In genomic region chr16:336269-336668, GRCh38 we compare ENCODE assay signal across 19 cellular contexts. TPM values are rescaled to one million over a fixed set of nuclear protein-coding genes. Genes with fewer than 3 reads are reported as not detected.
DNase-seq lines count a peak whose midpoint lies in the region; ATAC-seq, FAIRE-seq and TF ChIP-seq lines count a peak whose summit lies in the region.
"Had no signal": no experiment of that assay in that cellular context is flagged by ENCODE, and none has a peak within 500 bp of the region (broad histone marks: within the 10 kb centered on the region; RNA-seq: fewer than 3 reads in every experiment).

No MANE protein-coding gene starts in this region.

- peaks cover 64 to 80% (median 66%) of the 10 kb centered on the region in 3 donors for H3K4me1 Mint-ChIP-seq in CD8-positive, alpha-beta memory T cell
- H3K4me1 Mint-ChIP-seq in natural killer cell treated with Interleukin-12 subunit alpha and Interleukin-12 subunit beta and Interleukin-15 and Interleukin-18, amount 100 ng/mL, for 72 hours (ENCODE audit: low read depth in 2 of 2), result peaks cover 57 to 58% of the 10 kb centered on the region in 2 donors

- H3K9me3 ChIP-seq in BLaER1 (no peaks in the 10 kb centered on the region), K562 (replicated peaks; ENCODE audit: control insufficient read depth, insufficient read depth, low read depth, low read length) (0 out of 2 replicates have a peak, but pooled peaks cover 1% of the 10 kb centered on the region), adrenal gland (replicated peaks in 1 of 3) (no peaks in the 10 kb centered on the region)
- H3K9me3 ChIP-seq in CD8-positive, alpha-beta memory T cell (ENCODE audit: low read length), result no peaks in the 10 kb centered on the region

- H3K27me3 ChIP-seq in BLaER1 (no peaks in the 10 kb centered on the region), K562 (ENCODE audit: control insufficient read depth in 2 of 2, insufficient read depth in 2 of 2, low read length in 2 of 2) (no peaks in the 10 kb centered on the region), adrenal gland (no peaks in the 10 kb centered on the region)
- H3K27me3 ChIP-seq in CD8-positive, alpha-beta memory T cell (ENCODE audit: insufficient read depth, low read length, poor library complexity, severe bottlenecking), result no peaks in the 10 kb centered on the region

- H3K27ac ChIP-seq in BLaER1 (no peak overlapping the region), K562 (ENCODE audit: extremely low read depth, low read depth, low read length) (peak overlapping the region; percentile 43; the same call in 1 of the 3 replicates), adrenal gland (no peak overlapping the region)
- H3K27ac ChIP-seq in CD8-positive, alpha-beta memory T cell (ENCODE audit: low read depth, low read length), result no peak overlapping the region

- peaks cover 5% of the 10 kb centered on the region for H3K9me1 ChIP-seq in K562 (ENCODE audit: control insufficient read depth, insufficient read depth, low read length)

- peak; percentile 25 for ATAC-seq in K562
- ATAC-seq in natural killer cell treated with Interleukin-12 subunit alpha and Interleukin-12 subunit beta and Interleukin-15 and Interleukin-18, amount 100 ng/mL, for 72 hours, result no peak
- ATAC-seq in HG02840 (IDR thresholded peaks at IDR 0.05; ENCODE audit: low FRiP score, unreplicated experiment), result no peak
- no peak for ATAC-seq in HG03045 (IDR thresholded peaks at IDR 0.05; ENCODE audit: unreplicated experiment)
- no peak for ATAC-seq in GM18867 (IDR thresholded peaks at IDR 0.05; ENCODE audit: unreplicated experiment)

- no peaks in the 10 kb centered on the region for H3K9me3 Mint-ChIP-seq in CD8-positive, alpha-beta memory T cell
- H3K9me3 Mint-ChIP-seq in natural killer cell treated with Interleukin-12 subunit alpha and Interleukin-12 subunit beta and Interleukin-15 and Interleukin-18, amount 100 ng/mL, for 72 hours, result no peaks in the 10 kb centered on the region

- TF ChIP-seq EP300 in K562 (IDR thresholded peaks at IDR 0.05; ENCODE audit: low read length), result no peak

- CTCF ChIA-PET in CD8-positive, alpha-beta memory T cell (lab: Charles Lee), result interaction anchor here (0.9 to 2.1 kb wide), 4 partner anchors 12 to 240 kb away, joined by 3 to 5 read pairs (median 4); no protein-coding TSS in a partner anchor
- CTCF ChIA-PET in K562 (lab: Yijun Ruan, JAX; ENCODE audit: low intra/inter-chr PET ratio), result no interaction called here

- H3K4me1 ChIP-seq in BLaER1 (peaks cover 51% of the 10 kb centered on the region), K562 (replicated peaks in 1 of 2; ENCODE audit: control insufficient read depth in 2 of 2, insufficient read depth in 2 of 2, low read length in 2 of 2) (peaks cover 45 to 55% of the 10 kb centered on the region in 2 experiments), adrenal gland (replicated peaks in 1 of 2) (peaks cover 0 to 6% of the 10 kb centered on the region in 2 donors)
- H3K4me1 ChIP-seq in CD8-positive, alpha-beta memory T cell (ENCODE audit: insufficient read depth, low read length), result peaks cover 71% of the 10 kb centered on the region

- H3K4me2 ChIP-seq in BLaER1, result peak overlapping the region; percentile 19; the same call in 1 of the 2 replicates
- peak overlapping the region; percentile 57 for H3K4me2 ChIP-seq in K562 (ENCODE audit: insufficient read depth, low read length)

- H2AFZ ChIP-seq in K562 (ENCODE audit: low read depth, low read length), result no peak overlapping the region

- H4K20me1 ChIP-seq in BLaER1, result peaks cover 100% of the 10 kb centered on the region
- peaks cover 43% of the 10 kb centered on the region for H4K20me1 ChIP-seq in K562 (replicated peaks; ENCODE audit: control insufficient read depth, insufficient read depth, low read length)

- H3K9ac ChIP-seq in BLaER1, result no peak overlapping the region
- H3K9ac ChIP-seq in K562 (ENCODE audit: insufficient read depth in 1 of 2, low read depth in 2 of 2, low read length in 2 of 2), result 0 out of 4 replicates have a peak overlapping the region, but pooled peaks of 1 of the 2 experiments have one; percentile 37

- peaks cover 98% of the 10 kb centered on the region for H3K79me2 ChIP-seq in K562 (ENCODE audit: control insufficient read depth, insufficient read depth, low read length)

- H3K36me3 ChIP-seq in BLaER1 (peaks cover 23% of the 10 kb centered on the region), K562 (ENCODE audit: control insufficient read depth, insufficient read depth, low read length) (peaks cover 5% of the 10 kb centered on the region; the same call in 2 of the 3 replicates), adrenal gland (replicated peaks in 1 of 2) (no peaks in the 10 kb centered on the region)
- no peaks in the 10 kb centered on the region for H3K36me3 ChIP-seq in CD8-positive, alpha-beta memory T cell (ENCODE audit: insufficient read depth, low read length)

- peak overlapping the region in 5 of 8 donors; percentile 23 to 71 (median 45) for H3K27ac Mint-ChIP-seq in CD8-positive, alpha-beta memory T cell
- peak overlapping the region; percentile 7 to 38 for H3K27ac Mint-ChIP-seq in natural killer cell treated with Interleukin-12 subunit alpha and Interleukin-12 subunit beta and Interleukin-15 and Interleukin-18, amount 100 ng/mL, for 72 hours

- TF ChIP-seq CTCF in K562 (IDR thresholded peaks at IDR 0.05 in 2 of 3, conservative IDR thresholded peaks at IDR 0.05 in 1 of 3; ENCODE audit: insufficient read depth in 2 of 3, low read depth in 1 of 3, low read length in 3 of 3) (no peak), adrenal gland (IDR thresholded peaks at IDR 0.05) (no peak)

- peaks cover 0 to 9% (median 1%) of the 10 kb centered on the region in 3 donors for H3K36me3 Mint-ChIP-seq in CD8-positive, alpha-beta memory T cell
- H3K36me3 Mint-ChIP-seq in natural killer cell treated with Interleukin-12 subunit alpha and Interleukin-12 subunit beta and Interleukin-15 and Interleukin-18, amount 100 ng/mL, for 72 hours, result no peaks in the 10 kb centered on the region

- 49% methylated on average over 11 of the region's 11 CpGs for WGBS in K562 (ENCODE audit: insufficient coverage, low coverage, missing lambda C conversion rate)
- WGBS in adrenal gland, 4 donors, result 80 to 86% (median 82%) methylated on average over 11 of the region's 11 CpGs

- TF ChIP-seq RAD21 in K562 (CRISPR knock-in tag; conservative IDR thresholded peaks at IDR 0.05 in 1 of 2, IDR thresholded peaks at IDR 0.05 in 1 of 2), result no peak

- in situ Hi-C loops in K562 (cut with MboI), result no loop called here

- POLR2A ChIA-PET in CD8-positive, alpha-beta memory T cell (lab: Charles Lee), result no interaction called here
- POLR2A ChIA-PET in K562 (lab: Yijun Ruan, JAX), result interaction anchor here (0.6 to 3.0 kb wide), 4 partner anchors 10 to 45 kb away, joined by 3 to 22 read pairs (median 10); partner anchors contain the start of gene AXIN1

- no peaks in the 10 kb centered on the region for H3K27me3 Mint-ChIP-seq in CD8-positive, alpha-beta memory T cell
- no peaks in the 10 kb centered on the region for H3K27me3 Mint-ChIP-seq in natural killer cell treated with Interleukin-12 subunit alpha and Interleukin-12 subunit beta and Interleukin-15 and Interleukin-18, amount 100 ng/mL, for 72 hours

- TF ChIP-seq POLR2A in K562 (conservative IDR thresholded peaks at IDR 0.05), result no peak
- TF ChIP-seq POLR2A in adrenal gland (IDR thresholded peaks at IDR 0.05), result no peak

- DNase-seq in CD8-positive, alpha-beta memory T cell, result no peak
- DNase-seq in K562 (ENCODE audit: extremely low read depth in 1 of 4, low spot score in 3 of 4) (no peak), adrenal gland (no peak)
- no peak for DNase-seq in natural killer cell treated with Interleukin-12 subunit alpha and Interleukin-12 subunit beta and Interleukin-15 and Interleukin-18, amount 100 ng/mL, for 72 hours (ENCODE audit: low spot score)
- DNase-seq: COR-L47, DMS153, HCEC 1CT, KBM-7, NCI-H1105 treated with DMSO at 0.1 percent for 48 hours, NCI-H1930, NCI-H2171 treated with DMSO at 0.1 percent for 48 hours, NCI-H774 had no signal

- FAIRE-seq in K562 (lab: Jason Lieb, UNC), result peak; percentile 69
- FAIRE-seq: GM18507 had no signal

- H3K4me3 ChIP-seq in BLaER1, result no peak overlapping the region
- no peak overlapping the region for H3K4me3 ChIP-seq in CD8-positive, alpha-beta memory T cell (ENCODE audit: low read length)
- H3K4me3 ChIP-seq in K562, result no peak overlapping the region
- H3K4me3 ChIP-seq in adrenal gland, result no peak overlapping the region

- no TSS peak for BruUV-seq in K562 (replicated peaks; lab: Mats Ljungman, UMichigan)

- peak overlapping the region in 1 of 7 donors; percentile 12 for H3K4me3 Mint-ChIP-seq in CD8-positive, alpha-beta memory T cell
- H3K4me3 Mint-ChIP-seq in natural killer cell treated with Interleukin-12 subunit alpha and Interleukin-12 subunit beta and Interleukin-15 and Interleukin-18, amount 100 ng/mL, for 72 hours, result peak overlapping the region; percentile 28

- intact Hi-C loops in K562 (cut with micrococcal nuclease), result no loop called here
- intact Hi-C loops in adrenal gland (cut with DNase I), result no loop called here

RNA-seq across cellular contexts. Expression of gene AXIN1, which starts 16.3 kb away (rescaled TPM):
- total RNA-seq in CD8-positive, alpha-beta memory T cell, result 10 to 100 TPM; 24.7 to 26.3 TPM
- 6.9 TPM for polyA plus RNA-seq in CD8-positive, alpha-beta memory T cell
- total RNA-seq in K562 (2011; cell fraction: chromatin; rRNA removed; ENCODE audit: low replicate concordance), result 41.5 and 88.6 TPM in 2 replicates
- 39.7 and 42.5 TPM in 2 replicates for total RNA-seq in K562 (2011; cell fraction: nucleolus; rRNA removed)
- total RNA-seq in K562 (2011; cell fraction: nucleoplasm; rRNA removed), result 23.8 and 31.0 TPM in 2 replicates
- total RNA-seq in K562 (2014; rRNA removed) (53.9 and 65.3 TPM in 2 replicates), K562 (2014; rRNA removed; fragmentation: Illumina TruSeq; extraction: Trizol) (13.1 and 16.0 TPM in 2 replicates), K562 (2015; rRNA removed; fragmentation: Illumina TruSeq; extraction: Trizol) (28.1 and 28.6 TPM in 2 replicates), K562 (2021) (49.9 and 58.0 TPM in 2 replicates), adrenal gland (10 to 100 TPM; 13.7 to 22.4 (median 20.4) TPM)
- polyA plus RNA-seq in K562 (2011; rRNA removed) (7.4 and 13.0 TPM in 2 replicates), K562 (2014; fragmentation: Illumina TruSeq; extraction: Trizol) (25.9 and 36.3 TPM in 2 replicates), K562 (2014; fragmentation: Nextera tagmentation; extraction: Ambion mirVana) (under 1 TPM; 0.42 to 0.77 TPM), K562 (2014; rRNA removed) (36.8 and 40.5 TPM in 2 replicates), adrenal gland (10 to 100 TPM in 2 of 3 donors, 1 to 10 TPM in 1; 5.6 to 16.3 (median 13.8) TPM)
- 13.6 and 26.9 TPM in 2 replicates for polyA plus RNA-seq in K562 (2011; cell fraction: cytosol; rRNA removed)
- 20.6 and 36.7 TPM in 2 replicates for polyA plus RNA-seq in K562 (2011; cell fraction: nucleus; rRNA removed)
- 26.0 and 33.9 TPM in 2 replicates for polyA plus RNA-seq in K562 (2012)
- polyA minus RNA-seq in K562 (2011; rRNA and poly(A)+ RNA removed), result 9.0 and 13.1 TPM in 2 replicates
- polyA minus RNA-seq in K562 (2011; cell fraction: cytosol; rRNA and poly(A)+ RNA removed), result 16.1 and 34.2 TPM in 2 replicates
- polyA minus RNA-seq in K562 (2011; cell fraction: nucleus; rRNA and poly(A)+ RNA removed), result 14.3 and 14.4 TPM in 2 replicates
- total RNA-seq in natural killer cell treated with Interleukin-12 subunit alpha and Interleukin-12 subunit beta and Interleukin-15 and Interleukin-18, amount 100 ng/mL, for 72 hours, result 10 to 100 TPM; 20.1 to 29.1 TPM

RNA-seq across cellular contexts. Expression of gene MRPL28, which starts 34.1 kb away (rescaled TPM):
- total RNA-seq in CD8-positive, alpha-beta memory T cell, result 10 to 100 TPM; 90.2 to 98.0 TPM
- 67.8 TPM for polyA plus RNA-seq in CD8-positive, alpha-beta memory T cell
- 23.4 and 64.3 TPM in 2 replicates for total RNA-seq in K562 (2011; cell fraction: chromatin; rRNA removed; ENCODE audit: low replicate concordance)
- 75.9 and 80.4 TPM in 2 replicates for total RNA-seq in K562 (2011; cell fraction: nucleolus; rRNA removed)
- 40.5 and 50.3 TPM in 2 replicates for total RNA-seq in K562 (2011; cell fraction: nucleoplasm; rRNA removed)
- total RNA-seq in K562 (2014; rRNA removed), result 323 and 344 TPM in 2 replicates
- 54.8 and 63.1 TPM in 2 replicates for total RNA-seq in K562 (2014; rRNA removed; fragmentation: Illumina TruSeq; extraction: Trizol)
- total RNA-seq in K562 (2015; rRNA removed; fragmentation: Illumina TruSeq; extraction: Trizol), result 157 and 167 TPM in 2 replicates
- total RNA-seq in K562 (2021), result 175 and 183 TPM in 2 replicates
- polyA plus RNA-seq in K562 (2011; rRNA removed), result 152 and 181 TPM in 2 replicates
- 215 and 452 TPM in 2 replicates for polyA plus RNA-seq in K562 (2011; cell fraction: cytosol; rRNA removed)
- polyA plus RNA-seq in K562 (2011; cell fraction: nucleus; rRNA removed), result 114 and 165 TPM in 2 replicates
- polyA plus RNA-seq in K562 (2012), result 108 and 172 TPM in 2 replicates
- polyA plus RNA-seq in K562 (2014; fragmentation: Illumina TruSeq; extraction: Trizol), result 219 and 232 TPM in 2 replicates
- polyA plus RNA-seq in K562 (2014; fragmentation: Nextera tagmentation; extraction: Ambion mirVana), result 10 to 100 TPM in 1 of 2 experiments, 1 to 10 TPM in 1; 2.5 to 22.9 TPM
- 306 and 314 TPM in 2 replicates for polyA plus RNA-seq in K562 (2014; rRNA removed)
- 49.7 and 74.3 TPM in 2 replicates for polyA minus RNA-seq in K562 (2011; rRNA and poly(A)+ RNA removed)
- polyA minus RNA-seq in K562 (2011; cell fraction: cytosol; rRNA and poly(A)+ RNA removed), result 48.1 and 65.9 TPM in 2 replicates
- polyA minus RNA-seq in K562 (2011; cell fraction: nucleus; rRNA and poly(A)+ RNA removed), result 23.4 and 31.5 TPM in 2 replicates
- 10 to 100 TPM; 80.6 to 98.6 TPM for total RNA-seq in natural killer cell treated with Interleukin-12 subunit alpha and Interleukin-12 subunit beta and Interleukin-15 and Interleukin-18, amount 100 ng/mL, for 72 hours
- total RNA-seq in adrenal gland, result 100 to 1,000 TPM in 3 of 8 donors, 10 to 100 TPM in 5; 65.2 to 132 (median 81.4) TPM
- 100 to 1,000 TPM in 2 of 3 donors, 10 to 100 TPM in 1; 42.9 to 155 (median 123) TPM for polyA plus RNA-seq in adrenal gland

RNA-seq across cellular contexts. Expression of gene PGAP6, which starts 45.5 kb away (rescaled TPM):
- total RNA-seq in CD8-positive, alpha-beta memory T cell, result 10 to 100 TPM; 36.1 to 36.2 TPM
- 23.1 TPM for polyA plus RNA-seq in CD8-positive, alpha-beta memory T cell
- 56.2 and 231 TPM in 2 replicates for total RNA-seq in K562 (2011; cell fraction: chromatin; rRNA removed; ENCODE audit: low replicate concordance)
- 229 and 238 TPM in 2 replicates for total RNA-seq in K562 (2011; cell fraction: nucleolus; rRNA removed)
- 112 and 118 TPM in 2 replicates for total RNA-seq in K562 (2011; cell fraction: nucleoplasm; rRNA removed)
- total RNA-seq in K562 (2014; rRNA removed) (43.4 and 66.6 TPM in 2 replicates), K562 (2014; rRNA removed; fragmentation: Illumina TruSeq; extraction: Trizol) (3.8 and 8.9 TPM in 2 replicates), K562 (2015; rRNA removed; fragmentation: Illumina TruSeq; extraction: Trizol) (35.9 and 39.3 TPM in 2 replicates), K562 (2021) (49.8 and 50.2 TPM in 2 replicates), adrenal gland (10 to 100 TPM; 31.7 to 66.7 (median 47.5) TPM)
- polyA plus RNA-seq in K562 (2011; rRNA removed) (41.7 and 73.2 TPM in 2 replicates), K562 (2014; fragmentation: Illumina TruSeq; extraction: Trizol) (20.0 and 53.1 TPM in 2 replicates), K562 (2014; fragmentation: Nextera tagmentation; extraction: Ambion mirVana) (1 to 10 TPM in 1 of 2 experiments, under 1 TPM in 1; 0.45 to 1.3 TPM), K562 (2014; rRNA removed) (46.2 and 50.1 TPM in 2 replicates), adrenal gland (10 to 100 TPM; 18.2 to 55.5 (median 39.0) TPM)
- polyA plus RNA-seq in K562 (2011; cell fraction: cytosol; rRNA removed), result 113 and 177 TPM in 2 replicates
- 157 and 271 TPM in 2 replicates for polyA plus RNA-seq in K562 (2011; cell fraction: nucleus; rRNA removed)
- 62.5 and 85.8 TPM in 2 replicates for polyA plus RNA-seq in K562 (2012)
- 25.0 and 47.0 TPM in 2 replicates for polyA minus RNA-seq in K562 (2011; rRNA and poly(A)+ RNA removed)
- 43.0 and 54.1 TPM in 2 replicates for polyA minus RNA-seq in K562 (2011; cell fraction: cytosol; rRNA and poly(A)+ RNA removed)
- 40.1 and 42.9 TPM in 2 replicates for polyA minus RNA-seq in K562 (2011; cell fraction: nucleus; rRNA and poly(A)+ RNA removed)
- total RNA-seq in natural killer cell treated with Interleukin-12 subunit alpha and Interleukin-12 subunit beta and Interleukin-15 and Interleukin-18, amount 100 ng/mL, for 72 hours, result 10 to 100 TPM; 39.4 to 46.8 TPM

RNA-seq across cellular contexts. Expression of gene PDIA2, which starts 53.3 kb away (rescaled TPM):
- not detected for total RNA-seq in CD8-positive, alpha-beta memory T cell
- not detected for polyA plus RNA-seq in CD8-positive, alpha-beta memory T cell
- total RNA-seq in K562 (2011; cell fraction: chromatin; rRNA removed; ENCODE audit: low replicate concordance), result 5.5 and 10.4 TPM in 2 replicates
- 5.5 and 6.5 TPM in 2 replicates for total RNA-seq in K562 (2011; cell fraction: nucleolus; rRNA removed)
- total RNA-seq in K562 (2011; cell fraction: nucleoplasm; rRNA removed), result 4.2 and 4.3 TPM in 2 replicates
- total RNA-seq in K562 (2014; rRNA removed), result 0.20 and 0.23 TPM in 2 replicates
- not detected in 2 replicates for total RNA-seq in K562 (2014; rRNA removed; fragmentation: Illumina TruSeq; extraction: Trizol)
- not detected in 2 replicates for total RNA-seq in K562 (2015; rRNA removed; fragmentation: Illumina TruSeq; extraction: Trizol)
- total RNA-seq in K562 (2021), result 0.58 and 0.67 TPM in 2 replicates
- polyA plus RNA-seq in K562 (2011; rRNA removed), result 0.92 and 1.0 TPM in 2 replicates
- polyA plus RNA-seq in K562 (2011; cell fraction: cytosol; rRNA removed), result 0.19 and 0.66 TPM in 2 replicates
- polyA plus RNA-seq in K562 (2011; cell fraction: nucleus; rRNA removed), result 9.1 and 13.2 TPM in 2 replicates
- polyA plus RNA-seq in K562 (2012), result 0.17 and 0.33 TPM in 2 replicates
- polyA plus RNA-seq in K562 (2014; fragmentation: Illumina TruSeq; extraction: Trizol), result 0.13 and 0.19 TPM in 2 replicates
- not detected for polyA plus RNA-seq in K562 (2014; fragmentation: Nextera tagmentation; extraction: Ambion mirVana)
- 0.18 and 0.23 TPM in 2 replicates for polyA plus RNA-seq in K562 (2014; rRNA removed)
- 0.15 TPM in 1 of 2 replicates, not detected in the other for polyA minus RNA-seq in K562 (2011; rRNA and poly(A)+ RNA removed)
- polyA minus RNA-seq in K562 (2011; cell fraction: cytosol; rRNA and poly(A)+ RNA removed), result not detected in 2 replicates
- polyA minus RNA-seq in K562 (2011; cell fraction: nucleus; rRNA and poly(A)+ RNA removed), result 0.81 and 1.2 TPM in 2 replicates
- not detected for total RNA-seq in natural killer cell treated with Interleukin-12 subunit alpha and Interleukin-12 subunit beta and Interleukin-15 and Interleukin-18, amount 100 ng/mL, for 72 hours
- under 1 TPM in 5 of 8 donors, not detected in 3; 0.28 to 0.95 (median 0.39) TPM for total RNA-seq in adrenal gland
- 1 to 10 TPM in 2 of 3 donors, not detected in 1; 2.6 to 9.7 TPM for polyA plus RNA-seq in adrenal gland
- polyA plus RNA-seq: BJ had no signal

RNA-seq across cellular contexts. Expression of gene ARHGDIG, which starts 55.9 kb away (rescaled TPM):
- total RNA-seq in CD8-positive, alpha-beta memory T cell, result not detected
- polyA plus RNA-seq in CD8-positive, alpha-beta memory T cell, result not detected
- total RNA-seq in K562 (2011; cell fraction: chromatin; rRNA removed; ENCODE audit: low replicate concordance), result 2.2 and 9.2 TPM in 2 replicates
- 6.4 and 8.8 TPM in 2 replicates for total RNA-seq in K562 (2011; cell fraction: nucleolus; rRNA removed)
- total RNA-seq in K562 (2011; cell fraction: nucleoplasm; rRNA removed), result 4.1 and 5.6 TPM in 2 replicates
- total RNA-seq in K562 (2014; rRNA removed) (0.64 and 2.2 TPM in 2 replicates), K562 (2014; rRNA removed; fragmentation: Illumina TruSeq; extraction: Trizol) (0.36 and 0.41 TPM in 2 replicates), K562 (2015; rRNA removed; fragmentation: Illumina TruSeq; extraction: Trizol) (0.19 and 0.40 TPM in 2 replicates), K562 (2021) (0.69 and 1.6 TPM in 2 replicates), adrenal gland (1 to 10 TPM in 1 of 8 donors, under 1 TPM in 4, not detected in 3; 0.23 to 1.6 (median 0.41) TPM)
- polyA plus RNA-seq in K562 (2011; rRNA removed) (2.0 and 2.5 TPM in 2 replicates), K562 (2014; fragmentation: Illumina TruSeq; extraction: Trizol) (0.37 and 0.84 TPM in 2 replicates), K562 (2014; fragmentation: Nextera tagmentation; extraction: Ambion mirVana) (not detected), K562 (2014; rRNA removed) (0.86 and 1.8 TPM in 2 replicates), adrenal gland (1 to 10 TPM in 2 of 3 donors, under 1 TPM in 1; 0.40 to 3.5 (median 1.3) TPM)
- 3.0 and 6.0 TPM in 2 replicates for polyA plus RNA-seq in K562 (2011; cell fraction: cytosol; rRNA removed)
- polyA plus RNA-seq in K562 (2011; cell fraction: nucleus; rRNA removed), result 9.6 and 15.6 TPM in 2 replicates
- polyA plus RNA-seq in K562 (2012), result 0.71 and 0.74 TPM in 2 replicates
- 0.18 and 0.46 TPM in 2 replicates for polyA minus RNA-seq in K562 (2011; rRNA and poly(A)+ RNA removed)
- 0.95 and 1.5 TPM in 2 replicates for polyA minus RNA-seq in K562 (2011; cell fraction: cytosol; rRNA and poly(A)+ RNA removed)
- polyA minus RNA-seq in K562 (2011; cell fraction: nucleus; rRNA and poly(A)+ RNA removed), result 0.78 and 1.6 TPM in 2 replicates
- not detected for total RNA-seq in natural killer cell treated with Interleukin-12 subunit alpha and Interleukin-12 subunit beta and Interleukin-15 and Interleukin-18, amount 100 ng/mL, for 72 hours
- total RNA-seq: RPMI7951 had no signal
